8 cellular contexts compared by ENCODE assay signal in the genomic region with DNA sequence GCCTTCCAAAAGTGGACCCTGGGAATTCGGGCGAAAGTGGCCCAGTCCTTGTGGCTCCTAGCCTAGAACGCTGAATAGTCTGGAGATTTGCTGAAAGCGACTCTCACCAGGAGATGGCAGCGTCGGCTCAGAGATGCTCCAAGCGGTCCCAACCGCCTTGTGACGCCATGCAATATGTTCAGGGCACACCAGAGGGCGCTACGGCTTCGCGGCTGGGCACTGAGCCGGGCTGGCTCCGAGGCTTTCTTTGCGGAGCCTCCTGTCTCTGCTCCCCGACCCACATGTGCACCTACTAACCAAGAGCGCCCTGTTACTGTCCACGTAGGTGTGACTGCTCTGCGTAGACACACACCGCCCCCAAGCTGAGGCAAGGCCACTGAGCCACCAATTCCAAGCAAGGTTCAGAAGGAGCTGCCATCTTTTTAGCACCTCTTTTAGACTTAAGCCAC.
DNase-seq lines count a peak whose midpoint lies in the region; ATAC-seq lines count a peak whose summit lies in the region.

No MANE protein-coding gene starts in this region.

- peak overlapping the region; percentile 16 for H3K4me3 ChIP-seq in skeletal muscle cell (ENCODE audit: low read depth, low read length)

- ATAC-seq in HG02885 (IDR thresholded peaks at IDR 0.05; ENCODE audit: poor library complexity, unreplicated experiment), result peak; percentile 99

- peak; percentile 42 to 47 for DNase-seq in NCI-H187 (lab: John Stamatoyannopoulos, UW)
- no peak for DNase-seq in NCI-H187 treated with DMSO at 0.1 percent for 48 hours (lab: John Stamatoyannopoulos, UW)
- peak; percentile 43 for DNase-seq in NCI-H146 treated with DMSO at 0.1 percent for 48 hours (lab: John Stamatoyannopoulos, UW; ENCODE audit: unreplicated experiment)
- DNase-seq in T-helper 2 cell, result peak; percentile 68 to 82 (median 76)
- peak in 55 of 56 donors; percentile 33 to 92 (median 74) for DNase-seq in amygdala (lab: John Stamatoyannopoulos, UW)
- DNase-seq in hepatic stellate cell (ENCODE audit: low spot score), result peak; percentile 72
- no peak for DNase-seq in skeletal muscle cell (ENCODE audit: low read depth)

Comparison
In these comparisons a context has a peak if more than half of its experiments do, and no peak if none do; other contexts are left out.
1. DNase-seq: peak in NCI-H187 (2 of 2), NCI-H146 treated with DMSO at 0.1 percent for 48 hours (single experiment), T-helper 2 cell (5 of 5), amygdala (55 of 56) and hepatic stellate cell (single experiment); none in NCI-H187 treated with DMSO at 0.1 percent for 48 hours (single experiment) and skeletal muscle cell (single experiment).